ENCODE assay signal across 20 cellular contexts in the genomic region with DNA sequence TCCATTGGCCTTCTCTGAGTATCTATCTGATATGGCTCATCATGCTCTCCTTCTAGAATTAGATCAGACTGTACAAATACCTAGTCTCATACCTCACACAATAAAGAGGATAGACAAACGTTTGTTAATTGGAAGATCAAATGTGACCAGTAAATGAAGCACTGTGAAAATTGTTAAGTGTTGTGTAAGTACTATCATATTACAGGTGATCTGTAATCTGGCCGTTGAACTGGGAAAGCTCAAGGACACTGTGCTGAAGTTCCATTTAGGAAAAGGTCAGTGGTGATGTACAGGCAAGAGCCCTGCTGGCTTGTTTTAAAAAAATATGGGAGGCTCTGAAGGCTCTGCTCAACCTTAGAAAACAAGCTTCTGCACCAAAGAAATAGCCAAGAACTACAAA.
A peak's percentile ranks its signal among the peaks of the same experiment; 100 is the strongest.
DNase-seq lines count a peak whose midpoint lies in the region; ATAC-seq lines count a peak whose summit lies in the region.
"Had no signal": no experiment of that assay in that cellular context is flagged by ENCODE, and none has a peak within 500 bp of the region (broad histone marks: within the 10 kb centered on the region; RNA-seq: fewer than 3 reads in every experiment).

No MANE protein-coding gene starts in this region.

- no peaks in the 10 kb centered on the region for H3K27me3 Mint-ChIP-seq in stimulated activated naive CD8-positive, alpha-beta T cell treated with anti-CD3 and anti-CD28 coated beads, Interleukin-15, Interleukin-2, amounts not matched to agents 100 ng/mL and 50 ng/mL, for 24 hours
- H3K27me3 Mint-ChIP-seq in effector memory CD8-positive, alpha-beta T cell: no peaks in the 10 kb centered on the region
- H3K27me3 Mint-ChIP-seq: activated CD4-positive, alpha-beta T cell treated with anti-CD3 and anti-CD28 coated beads, Interleukin-2, amount 10 ng/mL, durations not matched to agents 7 days and 5 days had no signal

- peak overlapping the region; percentile 28 for H3K27ac Mint-ChIP-seq in stimulated activated naive CD8-positive, alpha-beta T cell treated with anti-CD3 and anti-CD28 coated beads, Interleukin-15, Interleukin-2, amounts not matched to agents 100 ng/mL and 50 ng/mL, for 24 hours
- H3K27ac Mint-ChIP-seq in effector memory CD8-positive, alpha-beta T cell: peak overlapping the region in 1 of 2 donors; percentile 7
- H3K27ac Mint-ChIP-seq: activated CD4-positive, alpha-beta T cell treated with anti-CD3 and anti-CD28 coated beads, Interleukin-2, amount 10 ng/mL, durations not matched to agents 7 days and 5 days had no signal

- H3K4me3 Mint-ChIP-seq in stimulated activated naive CD8-positive, alpha-beta T cell treated with anti-CD3 and anti-CD28 coated beads, Interleukin-15, Interleukin-2, amounts not matched to agents 100 ng/mL and 50 ng/mL, for 24 hours: no peak overlapping the region
- no peak overlapping the region for H3K4me3 Mint-ChIP-seq in effector memory CD8-positive, alpha-beta T cell
- H3K4me3 Mint-ChIP-seq: activated CD4-positive, alpha-beta T cell treated with anti-CD3 and anti-CD28 coated beads, Interleukin-2, amount 10 ng/mL, durations not matched to agents 7 days and 5 days had no signal

- no peaks in the 10 kb centered on the region for H3K9me3 Mint-ChIP-seq in stimulated activated naive CD8-positive, alpha-beta T cell treated with anti-CD3 and anti-CD28 coated beads, Interleukin-15, Interleukin-2, amounts not matched to agents 100 ng/mL and 50 ng/mL, for 24 hours
- no peaks in the 10 kb centered on the region for H3K9me3 Mint-ChIP-seq in effector memory CD8-positive, alpha-beta T cell
- H3K9me3 Mint-ChIP-seq: activated CD4-positive, alpha-beta T cell treated with anti-CD3 and anti-CD28 coated beads, Interleukin-2, amount 10 ng/mL, durations not matched to agents 7 days and 5 days had no signal

- peaks cover 47% of the 10 kb centered on the region for H3K36me3 Mint-ChIP-seq in stimulated activated naive CD8-positive, alpha-beta T cell treated with anti-CD3 and anti-CD28 coated beads, Interleukin-15, Interleukin-2, amounts not matched to agents 100 ng/mL and 50 ng/mL, for 24 hours (ENCODE audit: low read depth)
- peaks cover 57% of the 10 kb centered on the region for H3K36me3 Mint-ChIP-seq in effector memory CD8-positive, alpha-beta T cell (ENCODE audit: insufficient read depth)

- no peak for DNase-seq in stimulated activated naive CD8-positive, alpha-beta T cell treated with anti-CD3 and anti-CD28 coated beads, Interleukin-15, Interleukin-2, amounts not matched to agents 100 U/mL and 50 U/mL, for 24 hours
- DNase-seq in NCI-H2196 (lab: John Stamatoyannopoulos, UW; ENCODE audit: unreplicated experiment): peak; percentile 17
- peak; percentile 30 for DNase-seq in fibroblast of gingiva (ENCODE audit: low read depth)
- no peak for DNase-seq in globus pallidus (ENCODE audit: low spot score)
- no peak for DNase-seq in effector memory CD8-positive, alpha-beta T cell
- DNase-seq in stimulated activated CD4-positive, alpha-beta T cell treated with anti-CD3 and anti-CD28 coated beads, Interleukin-2, amount 100 ng/mL, for 24 hours: no peak
- DNase-seq: activated CD4-positive, alpha-beta T cell treated with anti-CD3 and anti-CD28 coated beads, Interleukin-2, amount 10 ng/mL, durations not matched to agents 7 days and 5 days; activated T-cell treated with anti-CD3 and anti-CD28 coated beads, Interleukin-2, amount 50 U/mL, for 1 hour; AML-193; dorsolateral prefrontal cortex; glutamatergic neuron; NCI-H1105 treated with DMSO at 0.1 percent for 48 hours; NCI-H82; posterior cingulate gyrus; spleen; tibial artery had no signal

- ATAC-seq in stimulated activated naive CD8-positive, alpha-beta T cell treated with anti-CD3 and anti-CD28 coated beads, Interleukin-15, Interleukin-2, amounts not matched to agents 100 U/mL and 50 U/mL, for 24 hours: no peak
- ATAC-seq in HG03025 (IDR thresholded peaks at IDR 0.05; ENCODE audit: low FRiP score, unreplicated experiment): no peak
- ATAC-seq in effector memory CD8-positive, alpha-beta T cell (replicated peaks): no peak
- ATAC-seq: esophagus mucosa, Panc1 had no signal

- H3K4me1 Mint-ChIP-seq in stimulated activated naive CD8-positive, alpha-beta T cell treated with anti-CD3 and anti-CD28 coated beads, Interleukin-15, Interleukin-2, amounts not matched to agents 100 ng/mL and 50 ng/mL, for 24 hours (ENCODE audit: low read depth): peaks cover 42% of the 10 kb centered on the region
- H3K4me1 Mint-ChIP-seq in effector memory CD8-positive, alpha-beta T cell (ENCODE audit: low read depth in 2 of 2): peaks cover 0 to 5% of the 10 kb centered on the region in 2 donors

Comparison
In these comparisons a context has a peak if more than half of its experiments do, and no peak if none do; other contexts are left out.
1. DNase-seq: peak in NCI-H2196 (single experiment) and fibroblast of gingiva (single experiment); none in stimulated activated naive CD8-positive, alpha-beta T cell treated with anti-CD3 and anti-CD28 coated beads, Interleukin-15, Interleukin-2, amounts not matched to agents 100 U/mL and 50 U/mL, for 24 hours (single experiment), globus pallidus (single experiment), effector memory CD8-positive, alpha-beta T cell (0 of 3) and stimulated activated CD4-positive, alpha-beta T cell treated with anti-CD3 and anti-CD28 coated beads, Interleukin-2, amount 100 ng/mL, for 24 hours (0 of 2).